8 cellular contexts compared by ENCODE assay signal in genomic region chr14:88791629-88792571, GRCh38. TPM values are rescaled to one million over a fixed set of nuclear protein-coding genes. Genes with fewer than 3 reads are reported as not detected.
DNase-seq lines count a peak whose midpoint lies in the region; ATAC-seq, FAIRE-seq and TF ChIP-seq lines count a peak whose summit lies in the region.

No MANE protein-coding gene starts in this region.

- TF ChIP-seq CTCF in HepG2 (CRISPR knock-in tag; IDR thresholded peaks at IDR 0.05), result no peak

- H3K79me2 ChIP-seq in HepG2 (ENCODE audit: insufficient read depth, low read length), result no peaks in the 10 kb centered on the region

- no peak for FAIRE-seq in HepG2 (lab: Jason Lieb, UNC)

- DNase-seq in DMS79 (lab: John Stamatoyannopoulos, UW), result peak; percentile 60
- DNase-seq in RKO (ENCODE audit: low spot score), result peak; percentile 22
- DNase-seq in cerebellar cortex (ENCODE audit: low spot score), result peak; percentile 33
- DNase-seq in HepG2 (ENCODE audit: low spot score), result no peak
- DNase-seq in stimulated activated CD8-positive, alpha-beta memory T cell treated with anti-CD3 and anti-CD28 coated beads, Interleukin-15, amount 100 ng/mL, for 1 hour (ENCODE audit: low read depth), result peak; percentile 1
- DNase-seq in cerebellar nuclear complex (lab: John Stamatoyannopoulos, UW), result no peak
- DNase-seq in AG08395 (ENCODE audit: low spot score), result no peak

- TF ChIP-seq EP300 in HepG2 (IDR thresholded peaks at IDR 0.05; ENCODE audit: low read depth in 2 of 2, low read length in 2 of 2), result no peak
- TF ChIP-seq EP300 in HepG2 (CRISPR knock-in tag; IDR thresholded peaks at IDR 0.05; ENCODE audit: borderline replicate concordance), result no peak

- H3K36me3 ChIP-seq in HepG2 (replicated peaks in 1 of 2; ENCODE audit: control insufficient read depth in 1 of 2, insufficient read depth in 2 of 2, low read length in 2 of 2), result no peaks in the 10 kb centered on the region

- H4K20me1 ChIP-seq in HepG2 (ENCODE audit: insufficient read depth, low read length), result no peaks in the 10 kb centered on the region

- POLR2A ChIA-PET in HepG2 (lab: Yijun Ruan, JAX), result interaction anchor here (1.0 kb wide), 1 partner anchor 33 kb away, joined by 3 read pairs; the partner anchor contains the start of gene TTC8

- in situ Hi-C loops in HepG2 (cut with HindIII; ENCODE audit: extremely low pct_ligation_motif_present, low pct_unique_long_range_greater_than_20kb), result no loop called here

- H3K27me3 ChIP-seq in HepG2 (ENCODE audit: control insufficient read depth in 1 of 2, insufficient read depth in 2 of 2, low read length in 2 of 2), result peaks cover 4 to 24% of the 10 kb centered on the region in 2 experiments

- H3K9ac ChIP-seq in HepG2 (ENCODE audit: insufficient read depth, low read depth, low read length), result no peak overlapping the region

- ATAC-seq in HG02840 (IDR thresholded peaks at IDR 0.05; ENCODE audit: low FRiP score, unreplicated experiment), result peak; percentile 17
- ATAC-seq in HepG2, result peak; percentile 8

- no peak for TF ChIP-seq POLR2A in HepG2 (IDR thresholded peaks at IDR 0.05; ENCODE audit: insufficient read depth in 1 of 2, low read depth in 2 of 2, low read length in 2 of 2)

- peak overlapping the region; percentile 71 for H3K4me2 ChIP-seq in HepG2 (ENCODE audit: low read depth, low read length)

- H3K27ac ChIP-seq in HepG2 (ENCODE audit: extremely low read length, insufficient read depth, low read length), result no peak overlapping the region

- WGBS in HepG2 (ENCODE audit: low lambda C conversion rate), result 26% methylated on average over 23 of the region's 71 CpGs

- H3K4me3 ChIP-seq in HepG2 (replicated peaks in 1 of 3; ENCODE audit: insufficient read depth in 1 of 3, low read depth in 2 of 3, low read length in 3 of 3), result peak overlapping the region; percentile 31 to 71 (median 69); a peak in 4 of 6 replicates

- H3K4me1 ChIP-seq in HepG2 (ENCODE audit: insufficient read depth, low read length), result peaks cover 11% of the 10 kb centered on the region; the same call in 1 of the 2 replicates

- CTCF ChIA-PET in HepG2 (lab: Yijun Ruan, JAX; ENCODE audit: low intra/inter-chr PET ratio, low total read pairs), result no interaction called here

- BruUV-seq in HepG2 (replicated peaks; lab: Mats Ljungman, UMichigan), result no TSS peak

- no peak for TF ChIP-seq RAD21 in HepG2 (CRISPR knock-in tag; IDR thresholded peaks at IDR 0.05)

- H3K9me3 ChIP-seq in HepG2 (ENCODE audit: low read length), result no peaks in the 10 kb centered on the region

- intact Hi-C loops in HepG2 (cut with micrococcal nuclease; ENCODE audit: unreplicated experiment), result no loop called here

- no peak overlapping the region for H2AFZ ChIP-seq in HepG2 (ENCODE audit: low read length)

TF ChIP-seq in HepG2, 621 proteins besides CTCF, POLR2A, EP300 and RAD21:
- TF ChIP-seq EZH2 (conservative IDR thresholded peaks at IDR 0.05; ENCODE audit: low read depth, low read length) (peak; percentile 89; the same call in 1 of the 2 replicates), ZBTB38 (CRISPR knock-in tag; IDR thresholded peaks at IDR 0.05) (no peak), CBX2 (IDR thresholded peaks at IDR 0.05; ENCODE audit: low read depth, low read length) (peak; percentile 80; the same call in 1 of the 2 replicates), CBX2 (CRISPR knock-in tag; IDR thresholded peaks at IDR 0.05; ENCODE audit: low read depth) (no peak), ZNF777 (CRISPR knock-in tag; IDR thresholded peaks at IDR 0.05) (peak; percentile 88; the same call in 1 of the 2 replicates), YEATS4 (CRISPR knock-in tag; IDR thresholded peaks at IDR 0.05; ENCODE audit: borderline replicate concordance) (no peak), ATF5 (CRISPR knock-in tag; IDR thresholded peaks at IDR 0.05; ENCODE audit: low read depth) (0 out of 2 replicates have a peak, but pooled peaks have one; percentile 15), ZNF460 (CRISPR knock-in tag; IDR thresholded peaks at IDR 0.05; ENCODE audit: borderline replicate concordance) (no peak), ZNF235 (CRISPR knock-in tag; IDR thresholded peaks at IDR 0.05; ENCODE audit: borderline replicate concordance) (no peak), SCMH1 (CRISPR knock-in tag; IDR thresholded peaks at IDR 0.05; ENCODE audit: borderline replicate concordance) (0 out of 2 replicates have a peak, but pooled peaks have one; percentile 71), SRY (CRISPR knock-in tag; IDR thresholded peaks at IDR 0.05) (0 out of 2 replicates have a peak, but pooled peaks have one; percentile 4), USF2 (IDR thresholded peaks at IDR 0.05; ENCODE audit: low read depth, low read length) (no peak), USF2 (CRISPR knock-in tag; IDR thresholded peaks at IDR 0.05; ENCODE audit: borderline replicate concordance) (no peak)

RNA-seq across cellular contexts. Expression of gene EML5, which starts 0.9 kb away (rescaled TPM):
- total RNA-seq in HepG2 (2016; rRNA removed; fragmentation: Illumina TruSeq; extraction: Trizol), result 0.11 and 0.13 TPM in 2 replicates
- total RNA-seq in HepG2 (2016; cell fraction: cytosol; rRNA removed; fragmentation: Illumina TruSeq; extraction: Trizol; ENCODE audit: low read depth), result 0.09 and 0.10 TPM in 2 replicates
- total RNA-seq in HepG2 (2016; cell fraction: insoluble cytoplasmic fraction; rRNA removed; fragmentation: Illumina TruSeq; extraction: Trizol), result 0.10 and 0.11 TPM in 2 replicates
- total RNA-seq in HepG2 (2016; cell fraction: membrane; rRNA removed; fragmentation: Illumina TruSeq; extraction: Trizol), result 0.03 and 0.12 TPM in 2 replicates
- total RNA-seq in HepG2 (2016; cell fraction: nucleus; rRNA removed; fragmentation: Illumina TruSeq; extraction: Trizol), result 0.16 and 0.60 TPM in 2 replicates
- not detected in 2 replicates for polyA plus RNA-seq in HepG2 (2011; rRNA removed)
- not detected in 2 replicates for polyA plus RNA-seq in HepG2 (2011; cell fraction: cytosol; rRNA removed)
- 0.07 TPM in 1 of 2 replicates, not detected in the other for polyA plus RNA-seq in HepG2 (2011; cell fraction: nucleus; rRNA removed)
- polyA plus RNA-seq in HepG2 (2012), result 0.05 TPM in 1 of 2 replicates, not detected in the other
- polyA plus RNA-seq in HepG2 (2016; cell fraction: cytosol; fragmentation: Illumina TruSeq; extraction: Trizol; ENCODE audit: low read depth), result not detected in 2 replicates
- 0.08 TPM in 1 of 2 replicates, not detected in the other for polyA plus RNA-seq in HepG2 (2016; cell fraction: insoluble cytoplasmic fraction; fragmentation: Illumina TruSeq; extraction: Trizol; ENCODE audit: low read depth)
- not detected in 2 replicates for polyA plus RNA-seq in HepG2 (2016; cell fraction: membrane; fragmentation: Illumina TruSeq; extraction: Trizol; ENCODE audit: low read depth)
- 0.04 and 0.12 TPM in 2 replicates for polyA plus RNA-seq in HepG2 (2016; cell fraction: nucleus; fragmentation: Illumina TruSeq; extraction: Trizol; ENCODE audit: insufficient read depth, low read depth)
- polyA minus RNA-seq in HepG2 (2011; rRNA and poly(A)+ RNA removed; ENCODE audit: low replicate concordance), result 10.8 TPM in 1 of 2 replicates, not detected in the other
- polyA minus RNA-seq in HepG2 (2011; cell fraction: cytosol; rRNA and poly(A)+ RNA removed), result not detected in 2 replicates
- 0.13 TPM in 1 of 2 replicates, not detected in the other for polyA minus RNA-seq in HepG2 (2011; cell fraction: nucleus; rRNA and poly(A)+ RNA removed)

RNA-seq across cellular contexts. Expression of gene TTC8, which starts 32.6 kb away (rescaled TPM):
- 13.8 and 19.5 TPM in 2 replicates for total RNA-seq in HepG2 (2016; rRNA removed; fragmentation: Illumina TruSeq; extraction: Trizol)
- 4.7 and 5.9 TPM in 2 replicates for total RNA-seq in HepG2 (2016; cell fraction: cytosol; rRNA removed; fragmentation: Illumina TruSeq; extraction: Trizol; ENCODE audit: low read depth)
- 15.2 and 20.3 TPM in 2 replicates for total RNA-seq in HepG2 (2016; cell fraction: insoluble cytoplasmic fraction; rRNA removed; fragmentation: Illumina TruSeq; extraction: Trizol)
- 6.1 and 7.5 TPM in 2 replicates for total RNA-seq in HepG2 (2016; cell fraction: membrane; rRNA removed; fragmentation: Illumina TruSeq; extraction: Trizol)
- 8.4 and 14.7 TPM in 2 replicates for total RNA-seq in HepG2 (2016; cell fraction: nucleus; rRNA removed; fragmentation: Illumina TruSeq; extraction: Trizol)
- 15.0 and 15.2 TPM in 2 replicates for polyA plus RNA-seq in HepG2 (2011; rRNA removed)
- 9.4 and 10.7 TPM in 2 replicates for polyA plus RNA-seq in HepG2 (2011; cell fraction: cytosol; rRNA removed)
- polyA plus RNA-seq in HepG2 (2011; cell fraction: nucleus; rRNA removed), result 12.5 and 15.5 TPM in 2 replicates
- polyA plus RNA-seq in HepG2 (2012), result 7.1 and 9.5 TPM in 2 replicates
- 0.93 and 1.3 TPM in 2 replicates for polyA plus RNA-seq in HepG2 (2016; cell fraction: cytosol; fragmentation: Illumina TruSeq; extraction: Trizol; ENCODE audit: low read depth)
- 18.7 and 20.3 TPM in 2 replicates for polyA plus RNA-seq in HepG2 (2016; cell fraction: insoluble cytoplasmic fraction; fragmentation: Illumina TruSeq; extraction: Trizol; ENCODE audit: low read depth)
- polyA plus RNA-seq in HepG2 (2016; cell fraction: membrane; fragmentation: Illumina TruSeq; extraction: Trizol; ENCODE audit: low read depth), result 2.8 and 3.7 TPM in 2 replicates
- 14.3 and 14.7 TPM in 2 replicates for polyA plus RNA-seq in HepG2 (2016; cell fraction: nucleus; fragmentation: Illumina TruSeq; extraction: Trizol; ENCODE audit: insufficient read depth, low read depth)
- polyA minus RNA-seq in HepG2 (2011; rRNA and poly(A)+ RNA removed; ENCODE audit: low replicate concordance), result 8.8 and 14.1 TPM in 2 replicates
- 11.0 and 11.3 TPM in 2 replicates for polyA minus RNA-seq in HepG2 (2011; cell fraction: cytosol; rRNA and poly(A)+ RNA removed)
- polyA minus RNA-seq in HepG2 (2011; cell fraction: nucleus; rRNA and poly(A)+ RNA removed), result 11.1 and 12.2 TPM in 2 replicates

Comparison
In these comparisons a context has a peak if more than half of its experiments do, and no peak if none do; other contexts are left out.
1. DNase-seq: peak in DMS79 (single experiment), RKO (single experiment), cerebellar cortex (single experiment) and stimulated activated CD8-positive, alpha-beta memory T cell treated with anti-CD3 and anti-CD28 coated beads, Interleukin-15, amount 100 ng/mL, for 1 hour (single experiment); none in HepG2 (single experiment), cerebellar nuclear complex (0 of 2) and AG08395 (single experiment).